ENCODE assay signal across 18 cellular contexts in genomic region chr15:68653795-68654194, GRCh38.
"Had no signal": no experiment of that assay in that cellular context is flagged by ENCODE, and none has a peak within 500 bp of the region (broad histone marks: within the 10 kb centered on the region; RNA-seq: fewer than 3 reads in every experiment).

No MANE protein-coding gene starts in this region.

- H3K27me3 ChIP-seq: foreskin keratinocyte, heart right ventricle, transverse colon had no signal

- ATAC-seq: activated CD8-positive, alpha-beta T cell treated with anti-CD3 and anti-CD28 coated beads, Interleukin-2, amount 10 ng/mL, durations not matched to agents 7 days and 5 days; activated naive CD4-positive, alpha-beta T cell treated with anti-CD3 and anti-CD28 coated beads, Interleukin-2, amount 50 U/mL, for 72 hours; activated T-cell treated with anti-CD3 and anti-CD28 coated beads, Interleukin-2, amount 50 U/mL, for 72 hours; foreskin keratinocyte; heart right ventricle; left colon; lower lobe of right lung; stimulated activated naive B cell treated with anti-CD40 and anti-IgM and Interleukin-4, amounts not matched to agents 10 μg/mL and 1 μg/mL and 100 μg/mL, for 72 hours; T-helper 17 cell had no signal

- H3K4me3 ChIP-seq: heart right ventricle, lower lobe of right lung, transverse colon had no signal

- H3K27ac Mint-ChIP-seq: activated CD8-positive, alpha-beta T cell treated with anti-CD3 and anti-CD28 coated beads, Interleukin-2, amount 10 ng/mL, durations not matched to agents 7 days and 5 days; activated naive CD4-positive, alpha-beta T cell treated with anti-CD3 and anti-CD28 coated beads, Interleukin-2, amount 50 U/mL, for 72 hours; activated T-cell treated with anti-CD3 and anti-CD28 coated beads, Interleukin-2, amount 50 U/mL, for 72 hours; mesothelial cell of epicardium; stimulated activated naive B cell treated with anti-CD40 and anti-IgM and Interleukin-4, amounts not matched to agents 10 μg/mL and 1 μg/mL and 100 μg/mL, for 72 hours; T-helper 17 cell had no signal

- H3K36me3 ChIP-seq: heart right ventricle, lower lobe of right lung, transverse colon had no signal

- H3K4me1 Mint-ChIP-seq: central memory CD8-positive, alpha-beta T cell; T-helper 17 cell had no signal

- H3K4me1 ChIP-seq: lower lobe of right lung, parathyroid adenoma, transverse colon had no signal

- H3K4me3 Mint-ChIP-seq: activated CD8-positive, alpha-beta T cell treated with anti-CD3 and anti-CD28 coated beads, Interleukin-2, amount 10 ng/mL, durations not matched to agents 7 days and 5 days; activated T-cell treated with anti-CD3 and anti-CD28 coated beads, Interleukin-2, amount 50 U/mL, for 72 hours; central memory CD8-positive, alpha-beta T cell; mesothelial cell of epicardium; stimulated activated naive B cell treated with anti-CD40 and anti-IgM and Interleukin-4, amounts not matched to agents 10 μg/mL and 1 μg/mL and 100 μg/mL, for 72 hours; T-helper 17 cell had no signal

- H3K79me2 ChIP-seq: parathyroid adenoma had no signal

- H3K27ac ChIP-seq: foreskin keratinocyte, heart right ventricle, lower lobe of right lung, parathyroid adenoma, transverse colon had no signal

- DNase-seq: activated CD4-positive, alpha-beta T cell treated with anti-CD3 and anti-CD28 coated beads for 48 hours; activated CD8-positive, alpha-beta memory T cell treated with anti-CD3 and anti-CD28 coated beads, Interleukin-2, amount 50 U/mL, for 4 hours; activated CD8-positive, alpha-beta T cell treated with anti-CD3 and anti-CD28 coated beads, Interleukin-2, amount 10 ng/mL, durations not matched to agents 7 days and 5 days; activated gamma-delta T cell; activated T-cell treated with anti-CD3 and anti-CD28 coated beads, Interleukin-2, amount 50 U/mL, for 72 hours; effector memory CD4-positive, alpha-beta T cell; foreskin keratinocyte; heart right ventricle; left colon; lower lobe of right lung; stimulated activated CD4-positive, alpha-beta T cell treated with anti-CD3 and anti-CD28 coated beads, Interleukin-2, amount 100 ng/mL, for 48 hours; stimulated activated naive B cell treated with anti-CD40 and anti-IgM and Interleukin-4, amounts not matched to agents 10 μg/mL and 1 μg/mL and 100 μg/mL, for 72 hours; T-helper 17 cell; transverse colon had no signal

- H3K9me3 ChIP-seq: heart right ventricle, lower lobe of right lung, transverse colon had no signal

- H3K27me3 Mint-ChIP-seq: stimulated activated naive B cell treated with anti-CD40 and anti-IgM and Interleukin-4, amounts not matched to agents 10 μg/mL and 1 μg/mL and 100 μg/mL, for 72 hours had no signal

- H2AFZ ChIP-seq: parathyroid adenoma had no signal

- H3K9me3 Mint-ChIP-seq: activated naive CD4-positive, alpha-beta T cell treated with anti-CD3 and anti-CD28 coated beads, Interleukin-2, amount 50 U/mL, for 72 hours; activated T-cell treated with anti-CD3 and anti-CD28 coated beads, Interleukin-2, amount 50 U/mL, for 72 hours; central memory CD8-positive, alpha-beta T cell; mesothelial cell of epicardium; stimulated activated naive B cell treated with anti-CD40 and anti-IgM and Interleukin-4, amounts not matched to agents 10 μg/mL and 1 μg/mL and 100 μg/mL, for 72 hours had no signal

- H3K36me3 Mint-ChIP-seq: activated naive CD4-positive, alpha-beta T cell treated with anti-CD3 and anti-CD28 coated beads, Interleukin-2, amount 50 U/mL, for 72 hours; mesothelial cell of epicardium; stimulated activated naive B cell treated with anti-CD40 and anti-IgM and Interleukin-4, amounts not matched to agents 10 μg/mL and 1 μg/mL and 100 μg/mL, for 72 hours had no signal
